1 cellular context compared by ENCODE assay signal in the genomic region with DNA sequence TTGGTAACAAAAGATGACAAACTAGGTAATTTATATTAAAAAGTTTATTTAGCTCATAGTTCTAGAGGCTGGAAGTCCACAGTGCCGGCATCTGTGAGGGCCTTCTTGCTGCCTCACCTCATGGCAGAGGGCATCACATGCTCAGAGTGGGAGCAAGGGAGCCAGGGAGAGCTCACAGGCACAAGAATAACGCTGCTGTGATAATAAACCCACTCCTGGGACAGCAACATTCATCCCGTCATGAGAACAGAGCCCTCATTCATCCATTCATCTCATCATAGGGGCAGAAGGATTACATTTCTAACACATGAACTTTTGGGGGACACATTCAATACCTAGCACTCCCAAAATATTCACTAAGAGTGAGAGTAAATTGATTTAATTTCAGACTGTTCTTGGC.
TF ChIP-seq lines count a peak whose summit lies in the region.

No MANE protein-coding gene starts in this region.

TF ChIP-seq in IMR-90, 13 proteins besides CTCF, POLR2A, EP300 and RAD21 (continued from another document):
- TF ChIP-seq ELK1 (IDR thresholded peaks at IDR 0.05; ENCODE audit: borderline replicate concordance, low read depth, low read length), result no peak
- no peak for TF ChIP-seq USF2 (IDR thresholded peaks at IDR 0.05; ENCODE audit: low read depth, low read length)
- TF ChIP-seq BHLHE40 (IDR thresholded peaks at IDR 0.05; ENCODE audit: low read depth, low read length), result no peak
- TF ChIP-seq CEBPB (IDR thresholded peaks at IDR 0.05; ENCODE audit: low read depth, low read length), result no peak
- TF ChIP-seq SMC3 (IDR thresholded peaks at IDR 0.05; ENCODE audit: low read depth, low read length), result no peak
- no peak for TF ChIP-seq RCOR1 (IDR thresholded peaks at IDR 0.05; ENCODE audit: insufficient replicate concordance, low read length)
